Comparison of ENCODE assay signal across 8 cellular contexts in the genomic region with DNA sequence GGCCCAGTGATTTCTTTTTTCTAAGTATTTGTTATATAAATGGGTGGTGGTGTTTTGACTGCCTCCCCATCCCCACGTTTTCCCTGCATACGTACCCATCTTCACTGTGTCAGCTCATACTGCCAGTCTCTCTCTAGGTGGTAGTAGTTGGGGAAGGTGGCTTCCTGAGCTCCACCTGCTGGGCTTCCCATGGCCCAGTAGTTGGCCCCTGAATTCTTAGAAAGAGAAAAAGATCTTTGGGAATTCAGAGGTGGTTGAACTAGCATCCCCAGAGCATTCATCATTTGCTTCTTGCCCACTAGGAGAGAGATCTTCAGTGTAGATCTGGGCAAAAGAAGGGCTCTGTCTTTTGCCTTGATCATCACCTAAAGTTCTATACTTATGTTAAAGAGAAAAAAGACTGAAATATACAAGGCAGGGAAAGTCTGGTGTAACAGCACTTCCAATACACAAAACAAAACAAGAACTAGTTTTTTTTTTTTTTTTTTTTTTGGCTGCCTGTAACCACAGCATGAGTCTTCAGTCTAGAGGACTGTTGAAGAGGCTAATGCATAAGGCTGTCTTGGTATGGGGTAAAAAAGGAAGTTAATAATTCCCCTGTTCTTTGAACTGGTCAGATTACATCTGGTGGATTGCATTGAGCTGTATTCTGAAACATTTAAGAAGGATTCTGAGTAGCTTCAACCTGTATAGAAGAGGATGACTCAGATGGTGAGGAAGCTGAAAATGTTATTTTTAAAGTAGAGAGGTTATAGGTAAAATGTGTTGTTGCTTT.
A peak's percentile ranks its signal among the peaks of the same experiment; 100 is the strongest.
DNase-seq lines count a peak whose midpoint lies in the region; ATAC-seq, FAIRE-seq and TF ChIP-seq lines count a peak whose summit lies in the region.

No MANE protein-coding gene starts in this region.

- H3K36me3 ChIP-seq in bronchial epithelial cell (ENCODE audit: control insufficient read depth, insufficient read depth, low read length), result no peaks in the 10 kb centered on the region

- no peaks in the 10 kb centered on the region for H3K27me3 ChIP-seq in bronchial epithelial cell (ENCODE audit: control insufficient read depth, insufficient read depth, low read length)

- ATAC-seq in GM21390 (IDR thresholded peaks at IDR 0.05; ENCODE audit: unreplicated experiment) (peak; percentile 91), HG03442 (IDR thresholded peaks at IDR 0.05; ENCODE audit: unreplicated experiment) (peak; percentile 97)

- no peak for FAIRE-seq in bronchial epithelial cell (lab: Jason Lieb, UNC)
- FAIRE-seq in GM19239 (lab: Jason Lieb, UNC), result no peak

- DNase-seq in GDM1 (lab: John Stamatoyannopoulos, UW) (peak; percentile 23), bronchial epithelial cell (ENCODE audit: low read depth) (peak; percentile 7), NCI-H2196 (lab: John Stamatoyannopoulos, UW; ENCODE audit: unreplicated experiment) (no peak), 8988T (no peak), GM19239 (ENCODE audit: insufficient read length, low spot score) (no peak), NCI-H2107 (lab: John Stamatoyannopoulos, UW) (no peak)

- TF ChIP-seq CTCF in bronchial epithelial cell (IDR thresholded peaks at IDR 0.05; ENCODE audit: insufficient read depth, low read length, severe bottlenecking), result no peak

- H3K4me3 ChIP-seq in bronchial epithelial cell (ENCODE audit: low read depth, low read length), result no peak overlapping the region

Comparison
In these comparisons a context has a peak if more than half of its experiments do, and no peak if none do; other contexts are left out.
1. DNase-seq: peak in GDM1 (single experiment) and bronchial epithelial cell (single experiment); none in NCI-H2196 (single experiment), 8988T (single experiment), GM19239 (single experiment) and NCI-H2107 (single experiment).